In genomic region chr7:134649231-134649775, GRCh38 we compare ENCODE assay signal across 1 cellular context.
A peak's percentile ranks its signal among the peaks of the same experiment; 100 is the strongest.
TF ChIP-seq lines count a peak whose summit lies in the region.

No MANE protein-coding gene starts in this region.

TF ChIP-seq in IMR-90, 13 proteins besides CTCF, POLR2A, EP300 and RAD21:
- no peak for TF ChIP-seq MAZ (IDR thresholded peaks at IDR 0.05; ENCODE audit: borderline replicate concordance, low read depth, low read length)
- TF ChIP-seq BHLHE40 (IDR thresholded peaks at IDR 0.05; ENCODE audit: low read depth, low read length): peak; percentile 34; the same call in 1 of the 2 replicates
- TF ChIP-seq MAFK (IDR thresholded peaks at IDR 0.05; ENCODE audit: low read depth, low read length): no peak
- TF ChIP-seq USF2 (IDR thresholded peaks at IDR 0.05; ENCODE audit: low read depth, low read length): no peak
